ENCODE assay signal across 2 cellular contexts in genomic region chr7:48009257-48009656, GRCh38.
A peak's percentile ranks its signal among the peaks of the same experiment; 100 is the strongest.
TF ChIP-seq lines count a peak whose summit lies in the region.

No MANE protein-coding gene starts in this region.

TF ChIP-seq in GM23338, 12 proteins besides CTCF, POLR2A, EP300 and RAD21:
- TF ChIP-seq ZNF114 (CRISPR knock-in tag; IDR thresholded peaks at IDR 0.05) (no peak), EZH2phosphoT487 (IDR thresholded peaks at IDR 0.05; ENCODE audit: unreplicated experiment) (no peak), REST (IDR thresholded peaks at IDR 0.05; ENCODE audit: unreplicated experiment) (no peak), CREB1 (CRISPR knock-in tag; IDR thresholded peaks at IDR 0.05; ENCODE audit: low read depth) (no peak), JUNB (IDR thresholded peaks at IDR 0.05; ENCODE audit: unreplicated experiment) (no peak), EZH2 (IDR thresholded peaks at IDR 0.05; ENCODE audit: low read depth, unreplicated experiment) (no peak), ZNF462 (CRISPR knock-in tag; IDR thresholded peaks at IDR 0.05) (no peak), ZNF331 (CRISPR knock-in tag; IDR thresholded peaks at IDR 0.05; ENCODE audit: low read depth) (no peak), STAT1 (IDR thresholded peaks at IDR 0.05; ENCODE audit: unreplicated experiment) (no peak), NANOG (IDR thresholded peaks at IDR 0.05; ENCODE audit: borderline replicate concordance) (no peak), POLR2AphosphoS5 (IDR thresholded peaks at IDR 0.05; ENCODE audit: low read depth) (no peak), ETS1 (IDR thresholded peaks at IDR 0.05) (no peak)

TF ChIP-seq in K562, 482 proteins besides CTCF, POLR2A, EP300 and RAD21:
- no peak for TF ChIP-seq EGR1 (conservative IDR thresholded peaks at IDR 0.05)
- peak; percentile 57 for TF ChIP-seq L3MBTL2 (IDR thresholded peaks at IDR 0.05)
- TF ChIP-seq MGA (IDR thresholded peaks at IDR 0.05): peak; percentile 41
- peak in 1 of 2 experiments; percentile 70 for TF ChIP-seq E2F6 (IDR thresholded peaks at IDR 0.05; ENCODE audit: borderline replicate concordance in 1 of 2, extremely low read depth in 1 of 2, insufficient read depth in 1 of 2, insufficient read length in 1 of 2, low read depth in 1 of 2, low read length in 1 of 2, poor library complexity in 1 of 2, severe bottlenecking in 1 of 2)
- peak; percentile 26 for TF ChIP-seq CTCFL (IDR thresholded peaks at IDR 0.05; ENCODE audit: borderline replicate concordance, insufficient read depth, low read depth, low read length, poor library complexity, severe bottlenecking)
TF ChIP-seq in K562: peak in this region for 4.
